ENCODE assay signal across 22 cellular contexts in the genomic region with DNA sequence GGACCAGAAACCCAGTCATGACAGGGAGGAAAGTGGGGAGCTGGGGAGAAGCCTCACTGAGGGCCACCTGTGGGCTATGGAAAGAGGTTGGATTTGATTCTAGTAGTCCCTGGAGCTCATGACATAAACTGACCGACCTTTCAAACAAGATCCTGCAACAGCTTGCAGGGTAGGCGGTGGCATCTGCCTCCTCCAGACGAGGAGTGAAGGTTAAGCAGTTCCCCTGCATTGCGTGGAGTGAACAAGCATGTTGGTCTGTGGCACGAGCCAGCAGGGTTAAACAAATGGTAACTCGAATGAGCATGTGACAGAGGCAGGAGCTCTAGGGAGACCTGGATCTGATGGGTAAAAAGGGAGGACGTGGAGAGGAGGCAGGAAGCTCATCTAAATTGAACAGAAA. TPM values are rescaled to one million over a fixed set of nuclear protein-coding genes. Genes with fewer than 3 reads are reported as not detected.
"Had no signal": no experiment of that assay in that cellular context is flagged by ENCODE, and none has a peak within 500 bp of the region (broad histone marks: within the 10 kb centered on the region; RNA-seq: fewer than 3 reads in every experiment).

No MANE protein-coding gene starts in this region.

- FAIRE-seq: frontal cortex had no signal

- H3K4me1 ChIP-seq: right lobe of liver, testis, upper lobe of left lung had no signal

- H3K27ac Mint-ChIP-seq: activated CD4-positive, alpha-beta memory T cell treated with anti-CD3 and anti-CD28 coated beads for 36 hours; activated CD8-positive, alpha-beta memory T cell treated with anti-CD3 and anti-CD28 coated beads, Interleukin-2, amount 10 ng/mL, durations not matched to agents 7 days and 5 days; activated naive CD4-positive, alpha-beta T cell treated with anti-CD3 and anti-CD28 coated beads, Interleukin-2, amount 50 U/mL, for 72 hours; activated T-cell treated with anti-CD3 and anti-CD28 coated beads, Interleukin-2, amount 50 U/mL, for 24 hours; mesothelial cell of epicardium; stimulated activated naive CD8-positive, alpha-beta T cell treated with anti-CD3 and anti-CD28 coated beads, Interleukin-15, Interleukin-2, amounts not matched to agents 100 ng/mL and 50 ng/mL, for 24 hours had no signal

- H3K27ac ChIP-seq: right lobe of liver, testis, upper lobe of left lung, VCaP had no signal

- H3K4me1 Mint-ChIP-seq: activated CD8-positive, alpha-beta memory T cell treated with anti-CD3 and anti-CD28 coated beads, Interleukin-2, amount 10 ng/mL, durations not matched to agents 7 days and 5 days; immature natural killer cell had no signal

- H3K4me3 Mint-ChIP-seq: activated CD4-positive, alpha-beta memory T cell treated with anti-CD3 and anti-CD28 coated beads for 36 hours; activated CD8-positive, alpha-beta memory T cell treated with anti-CD3 and anti-CD28 coated beads, Interleukin-2, amount 10 ng/mL, durations not matched to agents 7 days and 5 days; activated T-cell treated with anti-CD3 and anti-CD28 coated beads, Interleukin-2, amount 50 U/mL, for 24 hours; immature natural killer cell; mesothelial cell of epicardium; stimulated activated naive CD8-positive, alpha-beta T cell treated with anti-CD3 and anti-CD28 coated beads, Interleukin-15, Interleukin-2, amounts not matched to agents 100 ng/mL and 50 ng/mL, for 24 hours had no signal

- H3K36me3 ChIP-seq: right lobe of liver, upper lobe of left lung had no signal

- DNase-seq: activated CD4-positive, alpha-beta memory T cell treated with anti-CD3 and anti-CD28 coated beads for 36 hours; activated CD8-positive, alpha-beta memory T cell treated with anti-CD3 and anti-CD28 coated beads, Interleukin-2, amount 10 ng/mL, durations not matched to agents 7 days and 5 days; activated gamma-delta T cell; activated T-cell treated with anti-CD3 and anti-CD28 coated beads, Interleukin-2, amount 50 U/mL, for 24 hours; caudate nucleus; cortex of kidney; effector CD4-positive, alpha-beta T cell; head of caudate nucleus; immature natural killer cell; right lobe of liver; testis had no signal

- H3K4me3 ChIP-seq: right lobe of liver, testis, upper lobe of left lung had no signal

- H3K27me3 ChIP-seq: right lobe of liver, testis, upper lobe of left lung had no signal

- H3K9me3 Mint-ChIP-seq: activated CD4-positive, alpha-beta memory T cell treated with anti-CD3 and anti-CD28 coated beads for 36 hours; activated naive CD4-positive, alpha-beta T cell treated with anti-CD3 and anti-CD28 coated beads, Interleukin-2, amount 50 U/mL, for 72 hours; activated T-cell treated with anti-CD3 and anti-CD28 coated beads, Interleukin-2, amount 50 U/mL, for 24 hours; immature natural killer cell; mesothelial cell of epicardium; stimulated activated naive CD8-positive, alpha-beta T cell treated with anti-CD3 and anti-CD28 coated beads, Interleukin-15, Interleukin-2, amounts not matched to agents 100 ng/mL and 50 ng/mL, for 24 hours had no signal

- H3K9me3 ChIP-seq: right lobe of liver, testis, upper lobe of left lung had no signal

- ATAC-seq: activated CD8-positive, alpha-beta memory T cell treated with anti-CD3 and anti-CD28 coated beads, Interleukin-2, amount 10 ng/mL, durations not matched to agents 7 days and 5 days; activated naive CD4-positive, alpha-beta T cell treated with anti-CD3 and anti-CD28 coated beads, Interleukin-2, amount 50 U/mL, for 72 hours; right lobe of liver had no signal

- H3K36me3 Mint-ChIP-seq: activated CD4-positive, alpha-beta memory T cell treated with anti-CD3 and anti-CD28 coated beads for 36 hours; activated CD8-positive, alpha-beta memory T cell treated with anti-CD3 and anti-CD28 coated beads, Interleukin-2, amount 10 ng/mL, durations not matched to agents 7 days and 5 days; activated naive CD4-positive, alpha-beta T cell treated with anti-CD3 and anti-CD28 coated beads, Interleukin-2, amount 50 U/mL, for 72 hours; immature natural killer cell; mesothelial cell of epicardium had no signal

RNA-seq across cellular contexts. Expression of a gene that starts 12.7 kb away (rescaled TPM):
- total RNA-seq: activated CD4-positive, alpha-beta memory T cell treated with anti-CD3 and anti-CD28 coated beads for 36 hours; activated CD8-positive, alpha-beta memory T cell treated with anti-CD3 and anti-CD28 coated beads, Interleukin-2, amount 10 ng/mL, durations not matched to agents 7 days and 5 days; activated naive CD4-positive, alpha-beta T cell treated with anti-CD3 and anti-CD28 coated beads, Interleukin-2, amount 50 U/mL, for 72 hours; fibroblast of lung; frontal cortex; myocyte; osteoblast; right lobe of liver; T-helper 1 cell treated with Interleukin-12 subunit alpha and Interleukin-12 subunit beta and Interleukin-4 antibody, amounts not matched to agents 30 ng/mL and 1 ng/mL, for 36 hours; upper lobe of left lung had no signal
- polyA plus RNA-seq: fibroblast of lung, neural cell had no signal
